ENCODE assay signal across 8 cellular contexts in genomic region chr15:72796515-72797337, GRCh38. TPM values are rescaled to one million over a fixed set of nuclear protein-coding genes. Genes with fewer than 3 reads are reported as not detected.
DNase-seq lines count a peak whose midpoint lies in the region; ATAC-seq and TF ChIP-seq lines count a peak whose summit lies in the region.

No MANE protein-coding gene starts in this region.

- DNase-seq in EH (ENCODE audit: low read depth), result peak; percentile 48
- peak; percentile 72 to 73 for DNase-seq in SJSA1 (ENCODE audit: low read depth in 1 of 2, low spot score in 2 of 2)
- peak; percentile 69 for DNase-seq in adipocyte (ENCODE audit: low read depth)
- peak; percentile 44 for DNase-seq in left ventricle myocardium inferior
- no peak for DNase-seq in prostate gland (ENCODE audit: low spot score)
- no peak for DNase-seq in NCI-H128 (lab: John Stamatoyannopoulos, UW; ENCODE audit: unreplicated experiment)

- ATAC-seq in HG02642 (IDR thresholded peaks at IDR 0.05; ENCODE audit: poor library complexity, unreplicated experiment) (peak; percentile 71), GM21786 (IDR thresholded peaks at IDR 0.05; ENCODE audit: unreplicated experiment) (no peak)

- WGBS in prostate gland, result 12% methylated on average over 54 of the region's 72 CpGs

- H3K27me3 ChIP-seq in SJSA1 (replicated peaks) (no peaks in the 10 kb centered on the region), adipocyte (replicated peaks; ENCODE audit: control insufficient read depth, insufficient read depth, low read length) (no peaks in the 10 kb centered on the region), left ventricle myocardium inferior (ENCODE audit: low read depth) (peaks cover 85% of the 10 kb centered on the region), prostate gland (replicated peaks; ENCODE audit: insufficient read depth) (no peaks in the 10 kb centered on the region)

- H3K4me1 ChIP-seq in SJSA1 (replicated peaks) (peaks cover 25% of the 10 kb centered on the region), adipocyte (ENCODE audit: control insufficient read depth, insufficient read depth, low read length) (peaks cover 31% of the 10 kb centered on the region), left ventricle myocardium inferior (peaks cover 13% of the 10 kb centered on the region), prostate gland (replicated peaks) (no peaks in the 10 kb centered on the region)

- H3K4me3 ChIP-seq in SJSA1 (peak overlapping the region; percentile 47), adipocyte (ENCODE audit: low read length) (peak overlapping the region; percentile 84), left ventricle myocardium inferior (peak overlapping the region; percentile 66), prostate gland (peak overlapping the region; percentile 36 to 45)

- TF ChIP-seq POLR2A in prostate gland (IDR thresholded peaks at IDR 0.05), result no peak

- H3K36me3 ChIP-seq in SJSA1 (no peaks in the 10 kb centered on the region), adipocyte (ENCODE audit: control insufficient read depth, insufficient read depth, low read length, severe bottlenecking) (no peaks in the 10 kb centered on the region), left ventricle myocardium inferior (no peaks in the 10 kb centered on the region), prostate gland (no peaks in the 10 kb centered on the region)

- intact Hi-C loops in left ventricle myocardium inferior (cut with micrococcal nuclease), result no loop called here
- intact Hi-C loops in prostate gland (cut with DNase I), result loop anchor here (1.0 kb wide), 1 partner anchor 285 kb away; no protein-coding TSS in a partner anchor

- H3K9me3 ChIP-seq in SJSA1 (replicated peaks), result no peaks in the 10 kb centered on the region
- no peaks in the 10 kb centered on the region for H3K9me3 ChIP-seq in adipocyte (ENCODE audit: control insufficient read depth, low read length)
- no peaks in the 10 kb centered on the region for H3K9me3 ChIP-seq in left ventricle myocardium inferior (replicated peaks)
- no peaks in the 10 kb centered on the region for H3K9me3 ChIP-seq in prostate gland

- peak overlapping the region; percentile 82 for H3K9ac ChIP-seq in adipocyte (ENCODE audit: low read length)

- TF ChIP-seq CTCF in left ventricle myocardium inferior (IDR thresholded peaks at IDR 0.05; ENCODE audit: borderline replicate concordance) (peak; percentile 81), prostate gland (IDR thresholded peaks at IDR 0.05) (peak; percentile 52 to 75 (median 71))

- H3K27ac ChIP-seq in SJSA1, result peak overlapping the region; percentile 63
- no peak overlapping the region for H3K27ac ChIP-seq in left ventricle myocardium inferior (replicated peaks)
- H3K27ac ChIP-seq in prostate gland, result peak overlapping the region in 1 of 2 donors; percentile 5

RNA-seq across cellular contexts. Expression of gene ADPGK, which starts 13.2 kb away (rescaled TPM):
- total RNA-seq in SJSA1 (2014; rRNA removed; shearing (Covaris generic)), result 57.7 and 83.8 TPM in 2 replicates
- total RNA-seq in left ventricle myocardium inferior, result 9.1 TPM
- 100 to 1,000 TPM in 1 of 2 donors, 10 to 100 TPM in 1; 74.6 to 102 TPM for total RNA-seq in prostate gland

Comparison
In these comparisons a context has a peak if more than half of its experiments do, and no peak if none do; other contexts are left out.
1. DNase-seq: peak in EH (single experiment), SJSA1 (2 of 2), adipocyte (single experiment) and left ventricle myocardium inferior (single experiment); none in prostate gland (single experiment) and NCI-H128 (single experiment).
2. Peak in every context shown above with its lines, with median percentiles within 50 percentile points of each other: H3K4me3 ChIP-seq.